ENCODE assay signal across 21 cellular contexts in genomic region chr4:73508651-73509050, GRCh38. TPM values are rescaled to one million over a fixed set of nuclear protein-coding genes. Genes with fewer than 3 reads are reported as not detected.
"Had no signal": no experiment of that assay in that cellular context is flagged by ENCODE, and none has a peak within 500 bp of the region (broad histone marks: within the 10 kb centered on the region; RNA-seq: fewer than 3 reads in every experiment).

No MANE protein-coding gene starts in this region.

- H3K4me3 ChIP-seq: breast epithelium had no signal

- H3K27me3 ChIP-seq: breast epithelium had no signal

- H3K27ac ChIP-seq: breast epithelium had no signal

- H3K4me3 Mint-ChIP-seq: activated CD8-positive, alpha-beta T cell treated with anti-CD3 and anti-CD28 coated beads for 36 hours; activated naive CD4-positive, alpha-beta T cell treated with anti-CD3 and anti-CD28 coated beads, Interleukin-2, amount 50 U/mL, for 24 hours; activated T-cell treated with anti-CD3 and anti-CD28 coated beads, Interleukin-2, amount 50 U/mL, for 72 hours; T-helper 17 cell had no signal

- H3K4me1 ChIP-seq: breast epithelium had no signal

- H3K36me3 Mint-ChIP-seq: activated naive CD4-positive, alpha-beta T cell treated with anti-CD3 and anti-CD28 coated beads, Interleukin-2, amount 50 U/mL, for 24 hours had no signal

- H3K9me3 Mint-ChIP-seq: activated CD8-positive, alpha-beta T cell treated with anti-CD3 and anti-CD28 coated beads for 36 hours; activated naive CD4-positive, alpha-beta T cell treated with anti-CD3 and anti-CD28 coated beads, Interleukin-2, amount 50 U/mL, for 24 hours; activated T-cell treated with anti-CD3 and anti-CD28 coated beads, Interleukin-2, amount 50 U/mL, for 72 hours; activated T-helper 2 cell treated with anti-CD3 and anti-CD28 coated beads, Interferon-gamma antibody, Interleukin-2, Interleukin-4, amounts not matched to agents 10 μg/mL and 5 μg/mL and 100 μg/mL, durations not matched to agents 14 hours and 24 hours and 36 hours had no signal

- DNase-seq: activated CD4-positive, alpha-beta T cell treated with anti-CD3 and anti-CD28 coated beads for 4 hours; activated CD8-positive, alpha-beta memory T cell treated with anti-CD3 and anti-CD28 coated beads, Interleukin-2, amount 50 U/mL, for 4 hours; activated CD8-positive, alpha-beta T cell treated with anti-CD3 and anti-CD28 coated beads for 36 hours; activated naive CD4-positive, alpha-beta T cell; activated T-cell treated with anti-CD3 and anti-CD28 coated beads, Interleukin-2, amount 50 U/mL, for 72 hours; aorta; central memory CD4-positive, alpha-beta T cell; NCI-H1092; NCI-H1417 treated with DMSO at 0.1 percent for 48 hours; NCI-H1694; NCI-H2029 treated with DMSO at 0.1 percent for 48 hours; NCI-H345; NCI-H510A; NCI-H69; NK-92 treated with Interleukin-12 subunit alpha and Interleukin-12 subunit beta, amount 100 ng/mL, for 24 hours; SIG-M5; T-helper 17 cell had no signal

- ATAC-seq: activated CD4-positive, CD25-positive, alpha-beta regulatory T cell treated with anti-CD3 and anti-CD28 coated beads, Interleukin-2, amount 50 U/mL, for 24 hours; activated CD8-positive, alpha-beta T cell treated with anti-CD3 and anti-CD28 coated beads for 36 hours; activated T-cell treated with anti-CD3 and anti-CD28 coated beads, Interleukin-2, amount 50 U/mL, for 72 hours; T-helper 17 cell had no signal

- H3K27ac Mint-ChIP-seq: activated CD8-positive, alpha-beta T cell treated with anti-CD3 and anti-CD28 coated beads for 36 hours; activated naive CD4-positive, alpha-beta T cell treated with anti-CD3 and anti-CD28 coated beads, Interleukin-2, amount 50 U/mL, for 24 hours; activated T-cell treated with anti-CD3 and anti-CD28 coated beads, Interleukin-2, amount 50 U/mL, for 72 hours; activated T-helper 2 cell treated with anti-CD3 and anti-CD28 coated beads, Interferon-gamma antibody, Interleukin-2, Interleukin-4, amounts not matched to agents 10 μg/mL and 5 μg/mL and 100 μg/mL, durations not matched to agents 14 hours and 24 hours and 36 hours; T-helper 17 cell had no signal

- H3K36me3 ChIP-seq: breast epithelium had no signal

- H3K27me3 Mint-ChIP-seq: activated CD8-positive, alpha-beta T cell treated with anti-CD3 and anti-CD28 coated beads for 36 hours had no signal

- H3K4me1 Mint-ChIP-seq: activated naive CD4-positive, alpha-beta T cell treated with anti-CD3 and anti-CD28 coated beads, Interleukin-2, amount 50 U/mL, for 24 hours; T-helper 17 cell had no signal

- H3K9me3 ChIP-seq: breast epithelium had no signal

RNA-seq across cellular contexts. Expression of gene AFM, which starts 27.1 kb away (rescaled TPM):
- total RNA-seq: activated CD8-positive, alpha-beta T cell treated with anti-CD3 and anti-CD28 coated beads for 36 hours; activated T-cell treated with anti-CD3 and anti-CD28 coated beads, Interleukin-2, amount 50 U/mL, for 72 hours; activated T-helper 2 cell treated with anti-CD3 and anti-CD28 coated beads, Interferon-gamma antibody, Interleukin-2, Interleukin-4, amounts not matched to agents 10 μg/mL and 5 μg/mL and 100 μg/mL, durations not matched to agents 14 hours and 24 hours and 36 hours; aorta; breast epithelium; T-helper 17 cell had no signal
- polyA plus RNA-seq: aorta had no signal
